ENCODE assay signal across 18 cellular contexts in the genomic region with DNA sequence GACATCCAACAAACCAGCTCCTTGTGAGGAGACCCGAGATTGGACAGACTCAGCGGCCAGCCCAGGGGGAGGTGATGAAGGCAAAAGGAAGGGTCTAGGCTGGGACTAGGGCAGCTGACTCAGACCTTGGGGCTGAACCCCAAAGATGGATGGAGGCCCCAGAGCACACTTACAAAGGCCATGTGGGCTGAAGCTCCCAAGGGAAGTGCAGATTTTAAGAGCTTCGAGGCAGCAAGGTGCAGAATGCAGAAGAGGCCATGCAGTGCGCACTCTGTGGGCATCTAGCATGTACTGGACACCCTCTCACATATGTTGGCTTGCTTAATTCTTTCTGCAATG. TPM values are rescaled to one million over a fixed set of nuclear protein-coding genes. Genes with fewer than 3 reads are reported as not detected.
"Had no signal": no experiment of that assay in that cellular context is flagged by ENCODE, and none has a peak within 500 bp of the region (broad histone marks: within the 10 kb centered on the region; RNA-seq: fewer than 3 reads in every experiment).

No MANE protein-coding gene starts in this region.

- H3K4me3 Mint-ChIP-seq: immature natural killer cell; nephron; stimulated activated naive CD8-positive, alpha-beta T cell treated with anti-CD3 and anti-CD28 coated beads, Interleukin-15, Interleukin-2, amounts not matched to agents 100 ng/mL and 50 ng/mL, for 24 hours had no signal

- ATAC-seq: foreskin keratinocyte, left cardiac atrium, lower lobe of right lung had no signal

- H3K4me1 Mint-ChIP-seq: immature natural killer cell, nephron had no signal

- H3K9me3 Mint-ChIP-seq: immature natural killer cell; nephron; stimulated activated naive CD8-positive, alpha-beta T cell treated with anti-CD3 and anti-CD28 coated beads, Interleukin-15, Interleukin-2, amounts not matched to agents 100 ng/mL and 50 ng/mL, for 24 hours had no signal

- H3K27ac Mint-ChIP-seq: immature natural killer cell; nephron; stimulated activated naive CD8-positive, alpha-beta T cell treated with anti-CD3 and anti-CD28 coated beads, Interleukin-15, Interleukin-2, amounts not matched to agents 100 ng/mL and 50 ng/mL, for 24 hours had no signal

- H3K36me3 Mint-ChIP-seq: immature natural killer cell had no signal

- H3K27me3 ChIP-seq: foreskin keratinocyte, sigmoid colon, testis, transverse colon had no signal

- H3K4me1 ChIP-seq: foreskin keratinocyte, sigmoid colon, testis had no signal

- H3K9me3 ChIP-seq: left ventricle myocardium inferior, lower lobe of right lung, sigmoid colon, testis, transverse colon had no signal

- DNase-seq: effector memory CD4-positive, alpha-beta T cell; foreskin keratinocyte; immature natural killer cell; kidney; left cardiac atrium; left ventricle myocardium inferior; lower lobe of right lung; mesenchymal stem cell; midbrain; posterior cingulate gyrus; sigmoid colon; stimulated activated CD4-positive, alpha-beta T cell treated with anti-CD3 and anti-CD28 coated beads, Interleukin-12 subunit alpha, Interleukin-12 subunit beta, amount 100 ng/mL, for 4 hours; testis; transverse colon had no signal

- H3K36me3 ChIP-seq: left ventricle myocardium inferior, lower lobe of right lung, sigmoid colon, transverse colon had no signal

- H3K4me3 ChIP-seq: left ventricle myocardium inferior, lower lobe of right lung, sigmoid colon, skin epidermis, testis, transverse colon had no signal

- H3K27ac ChIP-seq: foreskin keratinocyte, left ventricle myocardium inferior, lower lobe of right lung, sigmoid colon, testis, transverse colon had no signal

RNA-seq across cellular contexts. Expression of gene WDFY4, which starts 11.8 kb away (rescaled TPM):
- total RNA-seq: epithelial cell of proximal tubule had no signal
- polyA plus RNA-seq: foreskin keratinocyte had no signal
